1 cellular context compared by ENCODE assay signal in the genomic region with DNA sequence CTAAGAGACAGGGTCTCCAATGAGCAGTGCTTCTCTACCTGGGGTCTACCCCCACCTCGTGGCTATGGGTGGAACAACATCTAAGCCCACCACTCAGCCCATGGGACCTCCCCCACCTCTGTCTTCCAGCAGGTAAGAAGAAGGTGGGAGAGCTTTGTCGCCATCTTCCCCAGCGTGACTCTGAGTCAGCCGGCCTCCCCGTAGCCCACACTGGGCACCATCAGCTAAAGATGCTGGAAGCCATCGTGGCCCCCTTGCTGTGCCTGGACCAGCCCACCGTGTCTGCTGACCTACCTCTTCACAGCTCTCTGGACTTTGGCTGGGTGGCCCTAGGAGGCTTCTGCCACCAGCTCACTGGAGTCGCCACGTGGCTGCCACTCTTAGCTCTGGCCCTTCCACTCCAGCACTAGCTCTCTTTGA.
TF ChIP-seq lines count a peak whose summit lies in the region.

No MANE protein-coding gene starts in this region.

TF ChIP-seq in K562, 482 proteins besides CTCF, POLR2A, EP300 and RAD21 (continues in another document):
- TF ChIP-seq, protein P1, sequence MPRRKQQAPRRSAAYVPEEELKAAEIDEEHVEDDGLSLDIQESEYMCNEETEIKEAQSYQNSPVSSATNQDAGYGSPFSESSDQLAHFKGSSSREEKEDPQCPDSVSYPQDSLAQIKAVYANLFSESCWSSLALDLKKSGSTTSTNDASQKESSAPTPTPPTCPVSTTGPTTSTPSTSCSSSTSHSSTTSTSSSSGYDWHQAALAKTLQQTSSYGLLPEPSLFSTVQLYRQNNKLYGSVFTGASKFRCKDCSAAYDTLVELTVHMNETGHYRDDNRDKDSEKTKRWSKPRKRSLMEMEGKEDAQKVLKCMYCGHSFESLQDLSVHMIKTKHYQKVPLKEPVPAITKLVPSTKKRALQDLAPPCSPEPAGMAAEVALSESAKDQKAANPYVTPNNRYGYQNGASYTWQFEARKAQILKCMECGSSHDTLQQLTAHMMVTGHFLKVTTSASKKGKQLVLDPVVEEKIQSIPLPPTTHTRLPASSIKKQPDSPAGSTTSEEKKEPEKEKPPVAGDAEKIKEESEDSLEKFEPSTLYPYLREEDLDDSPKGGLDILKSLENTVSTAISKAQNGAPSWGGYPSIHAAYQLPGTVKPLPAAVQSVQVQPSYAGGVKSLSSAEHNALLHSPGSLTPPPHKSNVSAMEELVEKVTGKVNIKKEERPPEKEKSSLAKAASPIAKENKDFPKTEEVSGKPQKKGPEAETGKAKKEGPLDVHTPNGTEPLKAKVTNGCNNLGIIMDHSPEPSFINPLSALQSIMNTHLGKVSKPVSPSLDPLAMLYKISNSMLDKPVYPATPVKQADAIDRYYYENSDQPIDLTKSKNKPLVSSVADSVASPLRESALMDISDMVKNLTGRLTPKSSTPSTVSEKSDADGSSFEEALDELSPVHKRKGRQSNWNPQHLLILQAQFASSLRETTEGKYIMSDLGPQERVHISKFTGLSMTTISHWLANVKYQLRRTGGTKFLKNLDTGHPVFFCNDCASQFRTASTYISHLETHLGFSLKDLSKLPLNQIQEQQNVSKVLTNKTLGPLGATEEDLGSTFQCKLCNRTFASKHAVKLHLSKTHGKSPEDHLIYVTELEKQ (CRISPR knock-in tag; IDR thresholded peaks at IDR 0.05), result no peak
- TF ChIP-seq, protein P2, sequence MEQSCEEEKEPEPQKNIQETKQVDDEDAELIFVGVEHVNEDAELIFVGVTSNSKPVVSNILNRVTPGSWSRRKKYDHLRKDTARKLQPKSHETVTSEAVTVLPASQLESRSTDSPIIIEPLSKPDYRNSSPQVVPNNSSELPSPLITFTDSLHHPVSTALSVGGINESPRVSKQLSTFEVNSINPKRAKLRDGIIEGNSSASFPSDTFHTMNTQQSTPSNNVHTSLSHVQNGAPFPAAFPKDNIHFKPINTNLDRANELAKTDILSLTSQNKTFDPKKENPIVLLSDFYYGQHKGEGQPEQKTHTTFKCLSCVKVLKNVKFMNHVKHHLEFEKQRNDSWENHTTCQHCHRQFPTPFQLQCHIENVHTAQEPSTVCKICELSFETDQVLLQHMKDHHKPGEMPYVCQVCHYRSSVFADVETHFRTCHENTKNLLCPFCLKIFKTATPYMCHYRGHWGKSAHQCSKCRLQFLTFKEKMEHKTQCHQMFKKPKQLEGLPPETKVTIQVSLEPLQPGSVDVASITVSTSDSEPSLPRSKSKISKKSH (CRISPR knock-in tag; IDR thresholded peaks at IDR 0.05), result no peak
- TF ChIP-seq ZNF140 (CRISPR knock-in tag; IDR thresholded peaks at IDR 0.05), result no peak
- peak; percentile 55; the same call in 1 of the 2 replicates for TF ChIP-seq SMC3 (conservative IDR thresholded peaks at IDR 0.05; ENCODE audit: insufficient read depth, low read depth, low read length)
- TF ChIP-seq RBM25 (IDR thresholded peaks at IDR 0.05; ENCODE audit: low read depth, low read length, severe bottlenecking), result no peak
- TF ChIP-seq ATF1 (CRISPR knock-in tag; IDR thresholded peaks at IDR 0.05), result no peak
- no peak for TF ChIP-seq ATF1 (tag; IDR thresholded peaks at IDR 0.05)
- no peak for TF ChIP-seq RHOXF2B (CRISPR knock-in tag; conservative IDR thresholded peaks at IDR 0.05)
- TF ChIP-seq, protein P3, sequence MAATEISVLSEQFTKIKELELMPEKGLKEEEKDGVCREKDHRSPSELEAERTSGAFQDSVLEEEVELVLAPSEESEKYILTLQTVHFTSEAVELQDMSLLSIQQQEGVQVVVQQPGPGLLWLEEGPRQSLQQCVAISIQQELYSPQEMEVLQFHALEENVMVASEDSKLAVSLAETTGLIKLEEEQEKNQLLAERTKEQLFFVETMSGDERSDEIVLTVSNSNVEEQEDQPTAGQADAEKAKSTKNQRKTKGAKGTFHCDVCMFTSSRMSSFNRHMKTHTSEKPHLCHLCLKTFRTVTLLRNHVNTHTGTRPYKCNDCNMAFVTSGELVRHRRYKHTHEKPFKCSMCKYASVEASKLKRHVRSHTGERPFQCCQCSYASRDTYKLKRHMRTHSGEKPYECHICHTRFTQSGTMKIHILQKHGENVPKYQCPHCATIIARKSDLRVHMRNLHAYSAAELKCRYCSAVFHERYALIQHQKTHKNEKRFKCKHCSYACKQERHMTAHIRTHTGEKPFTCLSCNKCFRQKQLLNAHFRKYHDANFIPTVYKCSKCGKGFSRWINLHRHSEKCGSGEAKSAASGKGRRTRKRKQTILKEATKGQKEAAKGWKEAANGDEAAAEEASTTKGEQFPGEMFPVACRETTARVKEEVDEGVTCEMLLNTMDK (IDR thresholded peaks at IDR 0.05; ENCODE audit: borderline replicate concordance, insufficient read depth, low read depth, low read length, poor library complexity, severe bottlenecking), result no peak
- TF ChIP-seq ZNF551 (CRISPR knock-in tag; IDR thresholded peaks at IDR 0.05), result no peak
- TF ChIP-seq TAL1 (IDR thresholded peaks at IDR 0.05), result no peak
- TF ChIP-seq MYC (IDR thresholded peaks at IDR 0.05; ENCODE audit: low read depth, low read length), result no peak
- TF ChIP-seq MYC (CRISPR knock-in tag; IDR thresholded peaks at IDR 0.05; ENCODE audit: borderline replicate concordance, low read depth), result no peak
- TF ChIP-seq DPF2 (IDR thresholded peaks at IDR 0.05), result 0 out of 2 replicates have a peak, but pooled peaks have one; percentile 21
- no peak for TF ChIP-seq RUNX1 (IDR thresholded peaks at IDR 0.05; ENCODE audit: low read depth)
- TF ChIP-seq MCM2 (IDR thresholded peaks at IDR 0.05; ENCODE audit: low read depth), result no peak
- TF ChIP-seq, protein P4, sequence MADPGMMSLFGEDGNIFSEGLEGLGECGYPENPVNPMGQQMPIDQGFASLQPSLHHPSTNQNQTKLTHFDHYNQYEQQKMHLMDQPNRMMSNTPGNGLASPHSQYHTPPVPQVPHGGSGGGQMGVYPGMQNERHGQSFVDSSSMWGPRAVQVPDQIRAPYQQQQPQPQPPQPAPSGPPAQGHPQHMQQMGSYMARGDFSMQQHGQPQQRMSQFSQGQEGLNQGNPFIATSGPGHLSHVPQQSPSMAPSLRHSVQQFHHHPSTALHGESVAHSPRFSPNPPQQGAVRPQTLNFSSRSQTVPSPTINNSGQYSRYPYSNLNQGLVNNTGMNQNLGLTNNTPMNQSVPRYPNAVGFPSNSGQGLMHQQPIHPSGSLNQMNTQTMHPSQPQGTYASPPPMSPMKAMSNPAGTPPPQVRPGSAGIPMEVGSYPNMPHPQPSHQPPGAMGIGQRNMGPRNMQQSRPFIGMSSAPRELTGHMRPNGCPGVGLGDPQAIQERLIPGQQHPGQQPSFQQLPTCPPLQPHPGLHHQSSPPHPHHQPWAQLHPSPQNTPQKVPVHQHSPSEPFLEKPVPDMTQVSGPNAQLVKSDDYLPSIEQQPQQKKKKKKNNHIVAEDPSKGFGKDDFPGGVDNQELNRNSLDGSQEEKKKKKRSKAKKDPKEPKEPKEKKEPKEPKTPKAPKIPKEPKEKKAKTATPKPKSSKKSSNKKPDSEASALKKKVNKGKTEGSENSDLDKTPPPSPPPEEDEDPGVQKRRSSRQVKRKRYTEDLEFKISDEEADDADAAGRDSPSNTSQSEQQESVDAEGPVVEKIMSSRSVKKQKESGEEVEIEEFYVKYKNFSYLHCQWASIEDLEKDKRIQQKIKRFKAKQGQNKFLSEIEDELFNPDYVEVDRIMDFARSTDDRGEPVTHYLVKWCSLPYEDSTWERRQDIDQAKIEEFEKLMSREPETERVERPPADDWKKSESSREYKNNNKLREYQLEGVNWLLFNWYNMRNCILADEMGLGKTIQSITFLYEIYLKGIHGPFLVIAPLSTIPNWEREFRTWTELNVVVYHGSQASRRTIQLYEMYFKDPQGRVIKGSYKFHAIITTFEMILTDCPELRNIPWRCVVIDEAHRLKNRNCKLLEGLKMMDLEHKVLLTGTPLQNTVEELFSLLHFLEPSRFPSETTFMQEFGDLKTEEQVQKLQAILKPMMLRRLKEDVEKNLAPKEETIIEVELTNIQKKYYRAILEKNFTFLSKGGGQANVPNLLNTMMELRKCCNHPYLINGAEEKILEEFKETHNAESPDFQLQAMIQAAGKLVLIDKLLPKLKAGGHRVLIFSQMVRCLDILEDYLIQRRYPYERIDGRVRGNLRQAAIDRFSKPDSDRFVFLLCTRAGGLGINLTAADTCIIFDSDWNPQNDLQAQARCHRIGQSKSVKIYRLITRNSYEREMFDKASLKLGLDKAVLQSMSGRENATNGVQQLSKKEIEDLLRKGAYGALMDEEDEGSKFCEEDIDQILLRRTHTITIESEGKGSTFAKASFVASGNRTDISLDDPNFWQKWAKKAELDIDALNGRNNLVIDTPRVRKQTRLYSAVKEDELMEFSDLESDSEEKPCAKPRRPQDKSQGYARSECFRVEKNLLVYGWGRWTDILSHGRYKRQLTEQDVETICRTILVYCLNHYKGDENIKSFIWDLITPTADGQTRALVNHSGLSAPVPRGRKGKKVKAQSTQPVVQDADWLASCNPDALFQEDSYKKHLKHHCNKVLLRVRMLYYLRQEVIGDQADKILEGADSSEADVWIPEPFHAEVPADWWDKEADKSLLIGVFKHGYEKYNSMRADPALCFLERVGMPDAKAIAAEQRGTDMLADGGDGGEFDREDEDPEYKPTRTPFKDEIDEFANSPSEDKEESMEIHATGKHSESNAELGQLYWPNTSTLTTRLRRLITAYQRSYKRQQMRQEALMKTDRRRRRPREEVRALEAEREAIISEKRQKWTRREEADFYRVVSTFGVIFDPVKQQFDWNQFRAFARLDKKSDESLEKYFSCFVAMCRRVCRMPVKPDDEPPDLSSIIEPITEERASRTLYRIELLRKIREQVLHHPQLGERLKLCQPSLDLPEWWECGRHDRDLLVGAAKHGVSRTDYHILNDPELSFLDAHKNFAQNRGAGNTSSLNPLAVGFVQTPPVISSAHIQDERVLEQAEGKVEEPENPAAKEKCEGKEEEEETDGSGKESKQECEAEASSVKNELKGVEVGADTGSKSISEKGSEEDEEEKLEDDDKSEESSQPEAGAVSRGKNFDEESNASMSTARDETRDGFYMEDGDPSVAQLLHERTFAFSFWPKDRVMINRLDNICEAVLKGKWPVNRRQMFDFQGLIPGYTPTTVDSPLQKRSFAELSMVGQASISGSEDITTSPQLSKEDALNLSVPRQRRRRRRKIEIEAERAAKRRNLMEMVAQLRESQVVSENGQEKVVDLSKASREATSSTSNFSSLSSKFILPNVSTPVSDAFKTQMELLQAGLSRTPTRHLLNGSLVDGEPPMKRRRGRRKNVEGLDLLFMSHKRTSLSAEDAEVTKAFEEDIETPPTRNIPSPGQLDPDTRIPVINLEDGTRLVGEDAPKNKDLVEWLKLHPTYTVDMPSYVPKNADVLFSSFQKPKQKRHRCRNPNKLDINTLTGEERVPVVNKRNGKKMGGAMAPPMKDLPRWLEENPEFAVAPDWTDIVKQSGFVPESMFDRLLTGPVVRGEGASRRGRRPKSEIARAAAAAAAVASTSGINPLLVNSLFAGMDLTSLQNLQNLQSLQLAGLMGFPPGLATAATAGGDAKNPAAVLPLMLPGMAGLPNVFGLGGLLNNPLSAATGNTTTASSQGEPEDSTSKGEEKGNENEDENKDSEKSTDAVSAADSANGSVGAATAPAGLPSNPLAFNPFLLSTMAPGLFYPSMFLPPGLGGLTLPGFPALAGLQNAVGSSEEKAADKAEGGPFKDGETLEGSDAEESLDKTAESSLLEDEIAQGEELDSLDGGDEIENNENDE (IDR thresholded peaks at IDR 0.05; ENCODE audit: low read depth, low read length), result no peak
